In genomic region chr2:85678794-85679672, GRCh38 we compare ENCODE assay signal across 8 cellular contexts. TPM values are rescaled to one million over a fixed set of nuclear protein-coding genes. Genes with fewer than 3 reads are reported as not detected.
DNase-seq lines count a peak whose midpoint lies in the region; ATAC-seq and TF ChIP-seq lines count a peak whose summit lies in the region.

No MANE protein-coding gene starts in this region.

- peak; percentile 77 for ATAC-seq in GM19395 (IDR thresholded peaks at IDR 0.05; ENCODE audit: unreplicated experiment)
- ATAC-seq in foreskin keratinocyte = peak; percentile 91

- intact Hi-C loops in activated T-helper 2 cell treated with anti-CD3 and anti-CD28 coated beads, Interferon-gamma antibody, Interleukin-2, Interleukin-4, amounts not matched to agents 10 μg/mL and 5 μg/mL and 100 μg/mL, durations not matched to agents 14 hours and 24 hours and 36 hours (cut with micrococcal nuclease) = loop anchor here (1.0 to 2.0 kb wide), 2 partner anchors 28 to 42 kb away; no protein-coding TSS in a partner anchor

- peaks cover 26% of the 10 kb centered on the region for H3K4me1 Mint-ChIP-seq in activated T-helper 2 cell treated with anti-CD3 and anti-CD28 coated beads, Interferon-gamma antibody, Interleukin-2, Interleukin-4, amounts not matched to agents 10 μg/mL and 5 μg/mL and 100 μg/mL, durations not matched to agents 14 hours and 24 hours and 36 hours (ENCODE audit: low read depth)

- H3K27ac ChIP-seq in foreskin keratinocyte = no peak overlapping the region

- peak; percentile 97 for TF ChIP-seq CTCF in foreskin keratinocyte (conservative IDR thresholded peaks at IDR 0.05)

- H3K36me3 Mint-ChIP-seq in activated T-helper 2 cell treated with anti-CD3 and anti-CD28 coated beads, Interferon-gamma antibody, Interleukin-2, Interleukin-4, amounts not matched to agents 10 μg/mL and 5 μg/mL and 100 μg/mL, durations not matched to agents 14 hours and 24 hours and 36 hours (ENCODE audit: low read depth) = no peaks in the 10 kb centered on the region

- H3K27me3 Mint-ChIP-seq in activated T-helper 2 cell treated with anti-CD3 and anti-CD28 coated beads, Interferon-gamma antibody, Interleukin-2, Interleukin-4, amounts not matched to agents 10 μg/mL and 5 μg/mL and 100 μg/mL, durations not matched to agents 14 hours and 24 hours and 36 hours (ENCODE audit: low read depth) = peaks cover 7% of the 10 kb centered on the region

- H3K4me3 Mint-ChIP-seq in activated T-helper 2 cell treated with anti-CD3 and anti-CD28 coated beads, Interferon-gamma antibody, Interleukin-2, Interleukin-4, amounts not matched to agents 10 μg/mL and 5 μg/mL and 100 μg/mL, durations not matched to agents 14 hours and 24 hours and 36 hours (ENCODE audit: low read depth) = no peak overlapping the region

- H3K27ac Mint-ChIP-seq in activated T-helper 2 cell treated with anti-CD3 and anti-CD28 coated beads, Interferon-gamma antibody, Interleukin-2, Interleukin-4, amounts not matched to agents 10 μg/mL and 5 μg/mL and 100 μg/mL, durations not matched to agents 14 hours and 24 hours and 36 hours = no peak overlapping the region

- no peaks in the 10 kb centered on the region for H3K4me1 ChIP-seq in foreskin keratinocyte

- no peaks in the 10 kb centered on the region for H3K9me3 Mint-ChIP-seq in activated T-helper 2 cell treated with anti-CD3 and anti-CD28 coated beads, Interferon-gamma antibody, Interleukin-2, Interleukin-4, amounts not matched to agents 10 μg/mL and 5 μg/mL and 100 μg/mL, durations not matched to agents 14 hours and 24 hours and 36 hours

- DNase-seq in C1 segment of cervical spinal cord (lab: John Stamatoyannopoulos, UW) = peak in 13 of 14 donors; percentile 11 to 73 (median 43)
- DNase-seq in KG1 (lab: John Stamatoyannopoulos, UW) = peak; percentile 38
- peak; percentile 69 for DNase-seq in RPMI7951 (ENCODE audit: low read depth)
- peak; percentile 69 for DNase-seq in activated T-helper 2 cell treated with anti-CD3 and anti-CD28 coated beads, Interferon-gamma antibody, Interleukin-2, Interleukin-4, amounts not matched to agents 10 μg/mL and 5 μg/mL and 100 μg/mL, durations not matched to agents 14 hours and 24 hours and 36 hours (ENCODE audit: low spot score)
- DNase-seq in foreskin keratinocyte = peak in 1 of 2 donors; percentile 41
- peak in 47 of 56 donors; percentile 10 to 85 (median 47) for DNase-seq in nucleus accumbens (lab: John Stamatoyannopoulos, UW)
- DNase-seq in stromal cell of bone marrow (ENCODE audit: low read depth) = peak; percentile 40

- peaks cover 33% of the 10 kb centered on the region for H3K27me3 ChIP-seq in foreskin keratinocyte

RNA-seq across cellular contexts. Expression of gene SFTPB, which starts 11.0 kb away (rescaled TPM):
- not detected in 2 replicates for total RNA-seq in RPMI7951 (2014; rRNA removed; shearing (Covaris generic))
- not detected in 2 replicates for total RNA-seq in activated T-helper 2 cell treated with anti-CD3 and anti-CD28 coated beads, Interferon-gamma antibody, Interleukin-2, Interleukin-4, amounts not matched to agents 10 μg/mL and 5 μg/mL and 100 μg/mL, durations not matched to agents 14 hours and 24 hours and 36 hours
- not detected in 2 replicates for total RNA-seq in foreskin keratinocyte
- not detected in 2 replicates for polyA plus RNA-seq in foreskin keratinocyte

RNA-seq across cellular contexts. Expression of gene GNLY, which starts 15.1 kb away (rescaled TPM):
- total RNA-seq in RPMI7951 (2014; rRNA removed; shearing (Covaris generic)) = not detected in 2 replicates
- 21.9 and 23.5 TPM in 2 replicates for total RNA-seq in activated T-helper 2 cell treated with anti-CD3 and anti-CD28 coated beads, Interferon-gamma antibody, Interleukin-2, Interleukin-4, amounts not matched to agents 10 μg/mL and 5 μg/mL and 100 μg/mL, durations not matched to agents 14 hours and 24 hours and 36 hours
- total RNA-seq in foreskin keratinocyte = not detected in 2 replicates
- polyA plus RNA-seq in foreskin keratinocyte = not detected in 2 replicates

Comparison
In these comparisons a context has a peak if more than half of its experiments do, and no peak if none do; other contexts are left out.
1. RNA of gene GNLY, which starts 15.1 kb away (total RNA-seq): 21.9 to 23.5 TPM in activated T-helper 2 cell treated with anti-CD3 and anti-CD28 coated beads, Interferon-gamma antibody, Interleukin-2, Interleukin-4, amounts not matched to agents 10 μg/mL and 5 μg/mL and 100 μg/mL, durations not matched to agents 14 hours and 24 hours and 36 hours; not detected in RPMI7951 and not detected in foreskin keratinocyte; every median in the first group is over 10 times any median in the second.